Comparison of ENCODE assay signal across 25 cellular contexts in genomic region chr18:39496986-39497385, GRCh38.
"Had no signal": no experiment of that assay in that cellular context is flagged by ENCODE, and none has a peak within 500 bp of the region (broad histone marks: within the 10 kb centered on the region; RNA-seq: fewer than 3 reads in every experiment).

No MANE protein-coding gene starts in this region.

- H3K27ac ChIP-seq: neural progenitor cell, pancreas, psoas muscle, skin epidermis, spleen, stomach, thoracic aorta, thyroid gland, tibial nerve, upper lobe of left lung, vagina had no signal

- H3K36me3 ChIP-seq: neural progenitor cell, pancreas, spleen, stomach, thoracic aorta, thyroid gland, tibial nerve, upper lobe of left lung, vagina had no signal

- DNase-seq: naive thymus-derived CD4-positive, alpha-beta T cell; natural killer cell; pancreas; psoas muscle; right cardiac atrium; spleen; stimulated activated CD4-positive, alpha-beta T cell treated with anti-CD3 and anti-CD28 coated beads, Interleukin-12 subunit alpha, Interleukin-12 subunit beta, amount 100 ng/mL, for 4 hours; stimulated activated CD4-positive, alpha-beta T cell treated with anti-CD3 and anti-CD28 coated beads, Interleukin-2, amount 100 ng/mL, for 24 hours; stimulated activated CD4-positive, alpha-beta T cell treated with anti-CD3 and anti-CD28 coated beads, Interleukin-2, amount 100 ng/mL, for 48 hours; stimulated activated CD4-positive, alpha-beta T cell treated with anti-CD3 and anti-CD28 coated beads, Interleukin-4, amount 100 ng/mL, for 24 hours; stimulated activated naive B cell treated with anti-CD40 and anti-IgM and Interleukin-4, amounts not matched to agents 10 μg/mL and 1 μg/mL and 100 μg/mL, for 72 hours; stimulated activated naive CD4-positive, alpha-beta T cell treated with Interleukin-2 at 50 U/mL for 16 hours; stomach; thyroid gland; trophoblast cell; upper lobe of left lung had no signal

- FAIRE-seq: urothelium cell line had no signal

- H3K4me2 ChIP-seq: neural progenitor cell, smooth muscle cell had no signal

- H2AFZ ChIP-seq: neural progenitor cell had no signal

- H3K9me3 ChIP-seq: pancreas, psoas muscle, stomach, thoracic aorta, thyroid gland, tibial nerve, upper lobe of left lung, vagina had no signal

- H3K4me3 ChIP-seq: neural progenitor cell, pancreas, psoas muscle, skin epidermis, smooth muscle cell, spleen, stomach, thoracic aorta, thyroid gland, tibial nerve, upper lobe of left lung, vagina had no signal

- H3K4me1 ChIP-seq: psoas muscle, spleen, tibial nerve, upper lobe of left lung, vagina had no signal

- ATAC-seq: naive thymus-derived CD4-positive, alpha-beta T cell; natural killer cell; pancreas; psoas muscle; right cardiac atrium; sciatic nerve; stimulated activated effector memory CD8-positive, alpha-beta T cell treated with anti-CD3 and anti-CD28 coated beads, Interleukin-12 subunit alpha, Interleukin-12 subunit beta, amount 100 ng/mL, for 72 hours; stimulated activated naive B cell treated with anti-CD40 and anti-IgM and Interleukin-4, amounts not matched to agents 10 μg/mL and 1 μg/mL and 100 μg/mL, for 72 hours had no signal

- H3K9ac ChIP-seq: neural progenitor cell had no signal

- H3K27me3 ChIP-seq: neural progenitor cell, pancreas, spleen, stomach, thyroid gland, tibial nerve, upper lobe of left lung, vagina had no signal
